Comparison of ENCODE assay signal across 9 cellular contexts in genomic region chr4:73185903-73186302, GRCh38.
"Had no signal": no experiment of that assay in that cellular context is flagged by ENCODE, and none has a peak within 500 bp of the region (broad histone marks: within the 10 kb centered on the region; RNA-seq: fewer than 3 reads in every experiment).

No MANE protein-coding gene starts in this region.

- ATAC-seq: GM23338 had no signal

- H2AFZ ChIP-seq: GM23338 had no signal

- H3K9me3 Mint-ChIP-seq: GM23338, H9 had no signal

- H3K9ac ChIP-seq: KMS-11 had no signal

- H3K4me2 ChIP-seq: GM23338, KMS-11 had no signal

- FAIRE-seq: H1, H54 had no signal

- H3K27ac ChIP-seq: HL-60, KMS-11 had no signal

- H3K27ac Mint-ChIP-seq: GM23338, H9 had no signal

- H3K4me3 ChIP-seq: GM23338 had no signal

- DNase-seq: H9, HCEC 1CT, IMR-90, KBM-7 had no signal

- H3K4me3 Mint-ChIP-seq: GM23338, H9 had no signal
